Comparison of ENCODE assay signal across 8 cellular contexts in genomic region chr2:127083819-127084503, GRCh38. TPM values are rescaled to one million over a fixed set of nuclear protein-coding genes. Genes with fewer than 3 reads are reported as not detected.
DNase-seq lines count a peak whose midpoint lies in the region; ATAC-seq, FAIRE-seq and TF ChIP-seq lines count a peak whose summit lies in the region.

No MANE protein-coding gene starts in this region.

- peaks cover 65% of the 10 kb centered on the region for H3K4me1 Mint-ChIP-seq in activated naive CD4-positive, alpha-beta T cell treated with anti-CD3 and anti-CD28 coated beads, Interleukin-2, amount 50 U/mL, for 24 hours

- no peaks in the 10 kb centered on the region for H3K27me3 Mint-ChIP-seq in activated naive CD4-positive, alpha-beta T cell treated with anti-CD3 and anti-CD28 coated beads, Interleukin-2, amount 50 U/mL, for 24 hours

- no peak for TF ChIP-seq POLR2A in vagina (IDR thresholded peaks at IDR 0.05)
- no peak for TF ChIP-seq POLR2A in GM12892 (IDR thresholded peaks at IDR 0.05; ENCODE audit: low read depth, low read length)

- H3K4me1 ChIP-seq in colonic mucosa (peaks cover 39% of the 10 kb centered on the region), mucosa of rectum (ENCODE audit: control insufficient read depth in 2 of 2, insufficient read depth in 2 of 2, low read length in 2 of 2) (peaks cover 47 to 49% of the 10 kb centered on the region in 2 donors), vagina (peaks cover 91% of the 10 kb centered on the region)

- no peak for ATAC-seq in activated naive CD4-positive, alpha-beta T cell treated with anti-CD3 and anti-CD28 coated beads, Interleukin-2, amount 50 U/mL, for 72 hours

- H3K27me3 ChIP-seq in colonic mucosa (no peaks in the 10 kb centered on the region), mucosa of rectum (ENCODE audit: control insufficient read depth in 2 of 2, insufficient read depth in 2 of 2, low read length in 2 of 2) (no peaks in the 10 kb centered on the region), vagina (no peaks in the 10 kb centered on the region)

- H3K9me3 ChIP-seq in colonic mucosa (no peaks in the 10 kb centered on the region), mucosa of rectum (ENCODE audit: control insufficient read depth in 2 of 2, low read length in 2 of 2) (no peaks in the 10 kb centered on the region), vagina (no peaks in the 10 kb centered on the region)

- intact Hi-C loops in colonic mucosa (cut with DNase I) = no loop called here
- intact Hi-C loops in vagina (cut with DNase I) = no loop called here

- H3K9me3 Mint-ChIP-seq in activated naive CD4-positive, alpha-beta T cell treated with anti-CD3 and anti-CD28 coated beads, Interleukin-2, amount 50 U/mL, for 24 hours = no peaks in the 10 kb centered on the region
- H3K9me3 Mint-ChIP-seq in activated naive CD4-positive, alpha-beta T cell treated with anti-CD3 and anti-CD28 coated beads, Interleukin-2, amount 50 U/mL, for 72 hours = no peaks in the 10 kb centered on the region

- H3K4me3 ChIP-seq in colonic mucosa (no peak overlapping the region), mucosa of rectum (ENCODE audit: low read length in 2 of 2) (no peak overlapping the region), vagina (peak overlapping the region in 1 of 2 donors; percentile 21)

- H3K9ac ChIP-seq in colonic mucosa (ENCODE audit: low read depth in 2 of 2, low read length in 2 of 2) = peak overlapping the region in 1 of 2 donors; percentile 70
- no peak overlapping the region for H3K9ac ChIP-seq in mucosa of rectum (ENCODE audit: low read depth in 1 of 2, low read length in 2 of 2)

- FAIRE-seq in GM12892 (lab: Jason Lieb, UNC) = no peak

- TF ChIP-seq CTCF in colonic mucosa (IDR thresholded peaks at IDR 0.05) (no peak), vagina (IDR thresholded peaks at IDR 0.05) (no peak)

- H3K36me3 Mint-ChIP-seq in activated naive CD4-positive, alpha-beta T cell treated with anti-CD3 and anti-CD28 coated beads, Interleukin-2, amount 50 U/mL, for 24 hours = no peaks in the 10 kb centered on the region
- no peaks in the 10 kb centered on the region for H3K36me3 Mint-ChIP-seq in activated naive CD4-positive, alpha-beta T cell treated with anti-CD3 and anti-CD28 coated beads, Interleukin-2, amount 50 U/mL, for 72 hours

- H3K36me3 ChIP-seq in colonic mucosa (no peaks in the 10 kb centered on the region), mucosa of rectum (ENCODE audit: control insufficient read depth in 2 of 2, insufficient read depth in 2 of 2, low read length in 2 of 2) (no peaks in the 10 kb centered on the region), vagina (no peaks in the 10 kb centered on the region)

- H3K27ac Mint-ChIP-seq in activated naive CD4-positive, alpha-beta T cell treated with anti-CD3 and anti-CD28 coated beads, Interleukin-2, amount 50 U/mL, for 24 hours = peak overlapping the region; percentile 84
- peak overlapping the region in 1 of 2 donors; percentile 67 for H3K27ac Mint-ChIP-seq in activated naive CD4-positive, alpha-beta T cell treated with anti-CD3 and anti-CD28 coated beads, Interleukin-2, amount 50 U/mL, for 72 hours

- H3K27ac ChIP-seq in colonic mucosa = peak overlapping the region; percentile 64
- peak overlapping the region; percentile 41 to 76 for H3K27ac ChIP-seq in mucosa of rectum (ENCODE audit: low read depth in 2 of 2, low read length in 2 of 2)
- H3K27ac ChIP-seq in vagina = peak overlapping the region; percentile 95

- peak overlapping the region; percentile 77 for H3K4me3 Mint-ChIP-seq in activated naive CD4-positive, alpha-beta T cell treated with anti-CD3 and anti-CD28 coated beads, Interleukin-2, amount 50 U/mL, for 24 hours

- no peak for DNase-seq in activated naive CD4-positive, alpha-beta T cell treated with anti-CD3 and anti-CD28 coated beads, Interleukin-2, amount 50 U/mL, for 72 hours (ENCODE audit: low spot score in 2 of 2)
- DNase-seq in colonic mucosa (peak; percentile 64), vagina (ENCODE audit: extremely low spot score in 2 of 2) (peak in 1 of 2 donors; percentile 98), NCI-H187 (lab: John Stamatoyannopoulos, UW) (no peak), GM12892 (ENCODE audit: insufficient read length) (no peak)
- no peak for DNase-seq in stimulated activated CD4-positive, alpha-beta T cell treated with anti-CD3 and anti-CD28 coated beads, Interleukin-15, amount 100 ng/mL, for 24 hours

RNA-seq across cellular contexts. Expression of gene BIN1, which starts 23.0 kb away (rescaled TPM):
- 10 to 100 TPM; 43.0 to 98.3 TPM for total RNA-seq in activated naive CD4-positive, alpha-beta T cell treated with anti-CD3 and anti-CD28 coated beads, Interleukin-2, amount 50 U/mL, for 72 hours
- total RNA-seq in colonic mucosa (10 to 100 TPM; 38.5 to 60.8 TPM), vagina (60.9 TPM)
- 7.0 TPM for polyA plus RNA-seq in GM12892 (2012; ENCODE audit: missing spikeins)
